Comparison of ENCODE assay signal across 8 cellular contexts in genomic region chr5:151078490-151079262, GRCh38. TPM values are rescaled to one million over a fixed set of nuclear protein-coding genes. Genes with fewer than 3 reads are reported as not detected.
DNase-seq lines count a peak whose midpoint lies in the region; ATAC-seq and TF ChIP-seq lines count a peak whose summit lies in the region.

No MANE protein-coding gene starts in this region.

- peaks cover 0 to 3% (median 0%) of the 10 kb centered on the region in 8 donors for H3K9me3 Mint-ChIP-seq in CD4-positive, alpha-beta memory T cell
- no peaks in the 10 kb centered on the region for H3K9me3 Mint-ChIP-seq in natural killer cell treated with Interleukin-12 subunit alpha and Interleukin-12 subunit beta and Interleukin-15 and Interleukin-18, amount 100 ng/mL, for 72 hours
- no peaks in the 10 kb centered on the region for H3K9me3 Mint-ChIP-seq in GM23338

- peak; percentile 55 to 91 (median 62) for DNase-seq in CD4-positive, alpha-beta memory T cell
- DNase-seq in LHCN-M2 (ENCODE audit: low read depth): peak; percentile 61
- peak; percentile 69 for DNase-seq in activated T-helper 9 cell treated with anti-CD3 and anti-CD28 coated beads, Interleukin-2, amount 50 U/mL, for 16 hours (ENCODE audit: low read depth)
- peak; percentile 79 for DNase-seq in natural killer cell treated with Interleukin-12 subunit alpha and Interleukin-12 subunit beta and Interleukin-15 and Interleukin-18, amount 100 ng/mL, for 72 hours (ENCODE audit: low spot score)
- no peak for DNase-seq in NCI-H2029 treated with DMSO at 0.1 percent for 48 hours (lab: John Stamatoyannopoulos, UW)
- no peak for DNase-seq in GM23338 (ENCODE audit: low spot score)
- no peak for DNase-seq in prostate gland (ENCODE audit: low spot score)

- peaks cover 10% of the 10 kb centered on the region for H4K20me1 ChIP-seq in GM23338 (replicated peaks; ENCODE audit: insufficient read depth)

- TF ChIP-seq POLR2A in prostate gland (IDR thresholded peaks at IDR 0.05): no peak

- no peaks in the 10 kb centered on the region for H3K27me3 ChIP-seq in CD4-positive, alpha-beta memory T cell (ENCODE audit: insufficient read depth, low read length)
- H3K27me3 ChIP-seq in GM23338 (ENCODE audit: insufficient read depth) (0 out of 2 replicates have a peak, but pooled peaks cover 3% of the 10 kb centered on the region), prostate gland (replicated peaks; ENCODE audit: insufficient read depth) (no peaks in the 10 kb centered on the region)

- TF ChIP-seq CTCF in GM23338 (conservative IDR thresholded peaks at IDR 0.05; ENCODE audit: low read depth in 2 of 2): no peak
- no peak for TF ChIP-seq CTCF in prostate gland (IDR thresholded peaks at IDR 0.05)

- H3K4me2 ChIP-seq in GM23338: no peak overlapping the region

- H3K4me3 ChIP-seq in CD4-positive, alpha-beta memory T cell (ENCODE audit: low read length in 2 of 2): peak overlapping the region; percentile 21 to 61
- H3K4me3 ChIP-seq in GM23338: no peak overlapping the region
- no peak overlapping the region for H3K4me3 ChIP-seq in prostate gland

- ATAC-seq in GM21381 (IDR thresholded peaks at IDR 0.05; ENCODE audit: unreplicated experiment) (peak; percentile 40), GM23338 (no peak)
- peak; percentile 46 to 74 for ATAC-seq in natural killer cell treated with Interleukin-12 subunit alpha and Interleukin-12 subunit beta and Interleukin-15 and Interleukin-18, amount 100 ng/mL, for 72 hours

- peaks cover 3% of the 10 kb centered on the region; the same call in 1 of the 2 replicates for H3F3A ChIP-seq in GM23338 (replicated peaks; ENCODE audit: low read depth)

- CTCF ChIA-PET in CD4-positive, alpha-beta memory T cell (lab: Charles Lee; ENCODE audit: partially characterized antibody): interaction anchor here (0.6 to 7.4 kb wide), 8 partner anchors 10 to 96 kb away, joined by 3 to 80 read pairs (median 4); no protein-coding TSS in a partner anchor

- H3K9me2 ChIP-seq in GM23338 (ENCODE audit: insufficient read depth): no peaks in the 10 kb centered on the region

- POLR2A ChIA-PET in CD4-positive, alpha-beta memory T cell (lab: Charles Lee; ENCODE audit: partially characterized antibody): interaction anchor here (1.0 to 6.8 kb wide), 16 partner anchors 7 to 692 kb away, joined by 3 to 106 read pairs (median 12); partner anchors contain the start of genes ANXA6, CCDC69 and CD74

- no peaks in the 10 kb centered on the region for H3K27me3 Mint-ChIP-seq in CD4-positive, alpha-beta memory T cell
- H3K27me3 Mint-ChIP-seq in natural killer cell treated with Interleukin-12 subunit alpha and Interleukin-12 subunit beta and Interleukin-15 and Interleukin-18, amount 100 ng/mL, for 72 hours: no peaks in the 10 kb centered on the region
- H3K27me3 Mint-ChIP-seq in GM23338 (ENCODE audit: insufficient read depth, low read depth, poor library complexity): peaks cover 9% of the 10 kb centered on the region

- H3K79me2 ChIP-seq in GM23338 (replicated peaks; ENCODE audit: insufficient read depth): peaks cover 21% of the 10 kb centered on the region

- no peaks in the 10 kb centered on the region for H3K9me3 ChIP-seq in CD4-positive, alpha-beta memory T cell (ENCODE audit: control insufficient read depth in 1 of 2, low read length in 2 of 2)
- H3K9me3 ChIP-seq in prostate gland: no peaks in the 10 kb centered on the region

- intact Hi-C loops in CD4-positive, alpha-beta memory T cell (cut with micrococcal nuclease): no loop called here
- intact Hi-C loops in prostate gland (cut with DNase I): no loop called here

- peaks cover 59 to 87% (median 67%) of the 10 kb centered on the region in 4 donors for H3K4me1 Mint-ChIP-seq in CD4-positive, alpha-beta memory T cell
- H3K4me1 Mint-ChIP-seq in natural killer cell treated with Interleukin-12 subunit alpha and Interleukin-12 subunit beta and Interleukin-15 and Interleukin-18, amount 100 ng/mL, for 72 hours (ENCODE audit: low read depth in 2 of 2): peaks cover 61 to 69% of the 10 kb centered on the region in 2 donors
- H3K4me1 Mint-ChIP-seq in GM23338: peaks cover 19% of the 10 kb centered on the region

- H3K27ac ChIP-seq in CD4-positive, alpha-beta memory T cell (ENCODE audit: low read depth, low read length): peak overlapping the region; percentile 99
- H3K27ac ChIP-seq in GM23338 (ENCODE audit: low read depth) (no peak overlapping the region), prostate gland (no peak overlapping the region)

- WGBS in prostate gland: 79% methylated on average over 16 of the region's 16 CpGs

- peaks cover 80% of the 10 kb centered on the region for H3K4me1 ChIP-seq in CD4-positive, alpha-beta memory T cell (ENCODE audit: insufficient read depth, low read length)
- H3K4me1 ChIP-seq in GM23338 (ENCODE audit: insufficient read depth) (peaks cover 17% of the 10 kb centered on the region), prostate gland (replicated peaks) (no peaks in the 10 kb centered on the region)

- H3K36me3 ChIP-seq in CD4-positive, alpha-beta memory T cell (ENCODE audit: insufficient read depth, low read length): peaks cover 13% of the 10 kb centered on the region
- H3K36me3 ChIP-seq in GM23338 (ENCODE audit: insufficient read depth) (no peaks in the 10 kb centered on the region), prostate gland (no peaks in the 10 kb centered on the region)

- H3K4me3 Mint-ChIP-seq in CD4-positive, alpha-beta memory T cell: peak overlapping the region; percentile 88 to 98 (median 94)
- H3K4me3 Mint-ChIP-seq in natural killer cell treated with Interleukin-12 subunit alpha and Interleukin-12 subunit beta and Interleukin-15 and Interleukin-18, amount 100 ng/mL, for 72 hours: peak overlapping the region; percentile 86
- H3K4me3 Mint-ChIP-seq in GM23338: no peak overlapping the region

- H2AFZ ChIP-seq in GM23338: no peak overlapping the region

- H3K27ac Mint-ChIP-seq in CD4-positive, alpha-beta memory T cell: peak overlapping the region; percentile 76 to 98 (median 94)
- peak overlapping the region; percentile 78 to 86 for H3K27ac Mint-ChIP-seq in natural killer cell treated with Interleukin-12 subunit alpha and Interleukin-12 subunit beta and Interleukin-15 and Interleukin-18, amount 100 ng/mL, for 72 hours
- no peak overlapping the region for H3K27ac Mint-ChIP-seq in GM23338

- peaks cover 24 to 51% of the 10 kb centered on the region in 2 donors for H3K36me3 Mint-ChIP-seq in CD4-positive, alpha-beta memory T cell
- H3K36me3 Mint-ChIP-seq in natural killer cell treated with Interleukin-12 subunit alpha and Interleukin-12 subunit beta and Interleukin-15 and Interleukin-18, amount 100 ng/mL, for 72 hours: peaks cover 18% of the 10 kb centered on the region
- no peaks in the 10 kb centered on the region for H3K36me3 Mint-ChIP-seq in GM23338 (ENCODE audit: low read depth)

TF ChIP-seq in GM23338, 12 proteins besides CTCF, POLR2A, EP300 and RAD21 (continues in another document):
- TF ChIP-seq CREB1 (CRISPR knock-in tag; IDR thresholded peaks at IDR 0.05; ENCODE audit: low read depth) (no peak), ZNF331 (CRISPR knock-in tag; IDR thresholded peaks at IDR 0.05; ENCODE audit: low read depth) (no peak), EZH2phosphoT487 (IDR thresholded peaks at IDR 0.05; ENCODE audit: unreplicated experiment) (no peak), EZH2 (IDR thresholded peaks at IDR 0.05; ENCODE audit: low read depth, unreplicated experiment) (no peak), ZNF114 (CRISPR knock-in tag; IDR thresholded peaks at IDR 0.05) (no peak), POLR2AphosphoS5 (IDR thresholded peaks at IDR 0.05; ENCODE audit: low read depth) (no peak), NANOG (IDR thresholded peaks at IDR 0.05; ENCODE audit: borderline replicate concordance) (no peak), STAT1 (IDR thresholded peaks at IDR 0.05; ENCODE audit: unreplicated experiment) (no peak), ETS1 (IDR thresholded peaks at IDR 0.05) (no peak)

RNA-seq across cellular contexts. Expression of gene TNIP1, which starts 2.2 kb away (rescaled TPM):
- 100 to 1,000 TPM; 227 to 233 TPM for total RNA-seq in CD4-positive, alpha-beta memory T cell
- 10 to 100 TPM; 31.5 to 70.2 TPM for polyA plus RNA-seq in CD4-positive, alpha-beta memory T cell
- total RNA-seq in LHCN-M2 (2014; rRNA removed): 151 and 186 TPM in 2 replicates
- 248 TPM for polyA plus RNA-seq in LHCN-M2 (2012)
- total RNA-seq in natural killer cell treated with Interleukin-12 subunit alpha and Interleukin-12 subunit beta and Interleukin-15 and Interleukin-18, amount 100 ng/mL, for 72 hours: 100 to 1,000 TPM; 154 to 260 TPM
- 29.6 and 35.8 TPM in 2 replicates for total RNA-seq in GM23338 (2014; rRNA removed; shearing (Covaris generic))
- polyA plus RNA-seq in GM23338 (2016; fragmentation: Nextera tagmentation; extraction: Ambion mirVana): 10.3 and 12.2 TPM in 2 replicates
- total RNA-seq in prostate gland: 10 to 100 TPM; 61.9 to 81.6 TPM

RNA-seq across cellular contexts. Expression of gene GPX3, which starts 58.3 kb away (rescaled TPM):
- total RNA-seq in CD4-positive, alpha-beta memory T cell: not detected
- 1 to 10 TPM in 1 of 2 donors, not detected in 1; 1.5 TPM for polyA plus RNA-seq in CD4-positive, alpha-beta memory T cell
- total RNA-seq in LHCN-M2 (2014; rRNA removed) (1.0 and 7.3 TPM in 2 replicates), prostate gland (100 to 1,000 TPM; 195 to 270 TPM)
- 11.1 TPM for polyA plus RNA-seq in LHCN-M2 (2012)
- not detected for total RNA-seq in natural killer cell treated with Interleukin-12 subunit alpha and Interleukin-12 subunit beta and Interleukin-15 and Interleukin-18, amount 100 ng/mL, for 72 hours
- 48.4 and 48.9 TPM in 2 replicates for total RNA-seq in GM23338 (2014; rRNA removed; shearing (Covaris generic))
- 27.6 and 28.0 TPM in 2 replicates for polyA plus RNA-seq in GM23338 (2016; fragmentation: Nextera tagmentation; extraction: Ambion mirVana)

Comparison
In these comparisons a context has a peak if more than half of its experiments do, and no peak if none do; other contexts are left out.
1. DNase-seq: peak in CD4-positive, alpha-beta memory T cell (5 of 5), LHCN-M2 (single experiment), activated T-helper 9 cell treated with anti-CD3 and anti-CD28 coated beads, Interleukin-2, amount 50 U/mL, for 16 hours (single experiment) and natural killer cell treated with Interleukin-12 subunit alpha and Interleukin-12 subunit beta and Interleukin-15 and Interleukin-18, amount 100 ng/mL, for 72 hours (single experiment); none in NCI-H2029 treated with DMSO at 0.1 percent for 48 hours (single experiment), GM23338 (single experiment) and prostate gland (single experiment).
2. H3K4me3 ChIP-seq: peak in CD4-positive, alpha-beta memory T cell (2 of 2); none in GM23338 (single experiment) and prostate gland (0 of 2).